15 cellular contexts compared by ENCODE assay signal in genomic region chr1:40795811-40796586, GRCh38. TPM values are rescaled to one million over a fixed set of nuclear protein-coding genes. Genes with fewer than 3 reads are reported as not detected.
DNase-seq lines count a peak whose midpoint lies in the region; ATAC-seq and TF ChIP-seq lines count a peak whose summit lies in the region.
"Had no signal": no experiment of that assay in that cellular context is flagged by ENCODE, and none has a peak within 500 bp of the region (broad histone marks: within the 10 kb centered on the region; RNA-seq: fewer than 3 reads in every experiment).

No MANE protein-coding gene starts in this region.

- no peaks in the 10 kb centered on the region for H3K27me3 Mint-ChIP-seq in activated CD4-positive, alpha-beta T cell treated with anti-CD3 and anti-CD28 coated beads for 36 hours

- H3K79me1 ChIP-seq in IMR-90 (ENCODE audit: low read depth in 1 of 2, low read length in 2 of 2) = no peaks in the 10 kb centered on the region

- no TSS peak for BruUV-seq in IMR-90 (replicated peaks; lab: Mats Ljungman, UMichigan)

- peak overlapping the region; percentile 34 for H3K27ac Mint-ChIP-seq in activated CD4-positive, alpha-beta T cell treated with anti-CD3 and anti-CD28 coated beads for 36 hours

- no peak overlapping the region for H3K56ac ChIP-seq in IMR-90 (ENCODE audit: extremely low read depth, insufficient read depth, low read length)

- H3K4me2 ChIP-seq in IMR-90 (ENCODE audit: low read depth, low read length) = no peak overlapping the region

- no peak overlapping the region for H3K14ac ChIP-seq in IMR-90 (replicated peaks; ENCODE audit: low read depth, low read length)

- intact Hi-C loops in activated CD4-positive, alpha-beta T cell treated with anti-CD3 and anti-CD28 coated beads for 36 hours (cut with DNase I, micrococcal nuclease) = no loop called here
- intact Hi-C loops in IMR-90 (cut with micrococcal nuclease) (no loop called here), ascending aorta (cut with DNase I) (loop anchor here (10.0 kb wide), 1 partner anchor 699 kb away; no protein-coding TSS in a partner anchor)

- no peaks in the 10 kb centered on the region for H4K20me1 ChIP-seq in IMR-90 (ENCODE audit: insufficient read depth, low read length)

- H4K5ac ChIP-seq in IMR-90 (ENCODE audit: low read depth, low read length) = no peak overlapping the region

- H3K4me3 Mint-ChIP-seq in activated CD4-positive, alpha-beta T cell treated with anti-CD3 and anti-CD28 coated beads for 36 hours = peak overlapping the region; percentile 43

- no peak overlapping the region for H2AK9ac ChIP-seq in IMR-90 (replicated peaks; ENCODE audit: low read depth, low read length, poor library complexity)

- no peak overlapping the region for H2BK15ac ChIP-seq in IMR-90 (ENCODE audit: low read depth, low read length)

- H3K9me3 ChIP-seq in IMR-90 (ENCODE audit: control insufficient read depth, insufficient read depth, low read length) (no peaks in the 10 kb centered on the region), ascending aorta (no peaks in the 10 kb centered on the region), skeletal muscle tissue (ENCODE audit: control insufficient read depth in 3 of 3, low read length in 3 of 3) (no peaks in the 10 kb centered on the region)
- H3K9me3 ChIP-seq: heart right ventricle, SJSA1, upper lobe of right lung had no signal

- peaks cover 3% of the 10 kb centered on the region; the same call in 1 of the 2 replicates for H3K4me1 ChIP-seq in IMR-90 (ENCODE audit: control insufficient read depth, insufficient read depth, low read length)
- peaks cover 22 to 43% of the 10 kb centered on the region in 2 donors for H3K4me1 ChIP-seq in ascending aorta
- H3K4me1 ChIP-seq in skeletal muscle tissue (ENCODE audit: control insufficient read depth in 3 of 3, insufficient read depth in 3 of 3, low read length in 3 of 3) = peaks cover 48 to 73% (median 52%) of the 10 kb centered on the region in 3 donors
- H3K4me1 ChIP-seq: SJSA1, upper lobe of right lung had no signal

- no peaks in the 10 kb centered on the region for H3K36me3 ChIP-seq in IMR-90 (ENCODE audit: control insufficient read depth, insufficient read depth, low read length)
- no peaks in the 10 kb centered on the region for H3K36me3 ChIP-seq in ascending aorta
- no peaks in the 10 kb centered on the region for H3K36me3 ChIP-seq in skeletal muscle tissue (ENCODE audit: control insufficient read depth in 3 of 3, insufficient read depth in 3 of 3, low read length in 3 of 3)
- H3K36me3 ChIP-seq: heart right ventricle, SJSA1, upper lobe of right lung had no signal

- no peak overlapping the region for H2BK120ac ChIP-seq in IMR-90 (ENCODE audit: low read depth, low read length)

- H3K4me1 Mint-ChIP-seq in activated CD4-positive, alpha-beta T cell treated with anti-CD3 and anti-CD28 coated beads for 36 hours = peaks cover 36% of the 10 kb centered on the region

- POLR2A ChIA-PET in activated CD4-positive, alpha-beta T cell treated with anti-CD3 and anti-CD28 coated beads for 36 hours (lab: Charles Lee) = no interaction called here
- POLR2A ChIA-PET in IMR-90 (lab: Charles Lee; ENCODE audit: unreplicated experiment) = no interaction called here

- TF ChIP-seq POLR2A in IMR-90 (IDR thresholded peaks at IDR 0.05; ENCODE audit: low read depth, low read length) = no peak

- no peak overlapping the region for H4K91ac ChIP-seq in IMR-90 (ENCODE audit: insufficient read depth, low read depth, low read length)

- DNase-seq in activated CD4-positive, alpha-beta T cell treated with anti-CD3 and anti-CD28 coated beads for 36 hours = no peak
- DNase-seq in activated CD4-positive, alpha-beta T cell treated with anti-CD3 and anti-CD28 coated beads, Interleukin-2, amount 50 U/mL, for 48 hours = no peak
- DNase-seq in IMR-90 = no peak
- no peak for DNase-seq in ascending aorta (ENCODE audit: low spot score in 2 of 2)
- no peak for DNase-seq in superior temporal gyrus (ENCODE audit: extremely low spot score)
- no peak for DNase-seq in substantia nigra (lab: John Stamatoyannopoulos, UW)
- DNase-seq: activated effector memory CD4-positive, alpha-beta T cell treated with anti-CD3 and anti-CD28 coated beads, Interleukin-2, amount 50 U/mL, for 16 hours; cerebellar nuclear complex; left colon; NCI-H2029 treated with DMSO at 0.1 percent for 48 hours; upper lobe of right lung had no signal

- no peak overlapping the region for H4K8ac ChIP-seq in IMR-90 (ENCODE audit: low read depth in 2 of 2, low read length in 2 of 2)

- H3K27ac ChIP-seq in IMR-90 (ENCODE audit: insufficient read depth, low read length) (no peak overlapping the region), ascending aorta (peak overlapping the region; percentile 55 to 63), skeletal muscle tissue (ENCODE audit: low read depth, low read length) (peak overlapping the region; percentile 41), substantia nigra (ENCODE audit: low read depth, low read length, poor library complexity, severe bottlenecking) (no peak overlapping the region)
- H3K27ac ChIP-seq: SJSA1, upper lobe of right lung had no signal

- no peaks in the 10 kb centered on the region for H3K9me1 ChIP-seq in IMR-90 (ENCODE audit: insufficient read depth, low read length)

- in situ Hi-C loops in IMR-90 (cut with MboI; ENCODE audit: low sequenced_read_pairs) = no loop called here

- H3K9ac ChIP-seq in IMR-90 (ENCODE audit: low read depth, low read length) (no peak overlapping the region), skeletal muscle tissue (ENCODE audit: low read depth in 1 of 3, low read length in 3 of 3) (peak overlapping the region in 1 of 3 donors; percentile 50)

- CTCF ChIA-PET in activated CD4-positive, alpha-beta T cell treated with anti-CD3 and anti-CD28 coated beads for 36 hours (lab: Charles Lee) = interaction anchor here (0.8 to 3.0 kb wide), 4 partner anchors 11 to 170 kb away, joined by 3 to 21 read pairs (median 3); no protein-coding TSS in a partner anchor
- CTCF ChIA-PET in IMR-90 (lab: Yijun Ruan, JAX) = no interaction called here

- ATAC-seq in activated CD4-positive, alpha-beta T cell treated with anti-CD3 and anti-CD28 coated beads for 36 hours = peak; percentile 65
- no peak for ATAC-seq in IMR-90 (ENCODE audit: low read depth)
- ATAC-seq in HG03280 (IDR thresholded peaks at IDR 0.05; ENCODE audit: unreplicated experiment) = no peak
- ATAC-seq: left colon, upper lobe of right lung had no signal

- no peak overlapping the region for H2AK5ac ChIP-seq in IMR-90 (ENCODE audit: low read depth, low read length)

- no peak overlapping the region for H3K23ac ChIP-seq in IMR-90 (ENCODE audit: low read depth, low read length)

- H3K4me3 ChIP-seq in IMR-90 (ENCODE audit: insufficient read depth, low read depth, low read length) (no peak overlapping the region), ascending aorta (no peak overlapping the region), skeletal muscle tissue (ENCODE audit: low read length in 3 of 3) (peak overlapping the region in 1 of 3 donors; percentile 29)
- H3K4me3 ChIP-seq: heart right ventricle, SJSA1, upper lobe of right lung had no signal

- no peak overlapping the region for H3K18ac ChIP-seq in IMR-90 (ENCODE audit: low read depth, low read length)

- H3K36me3 Mint-ChIP-seq in activated CD4-positive, alpha-beta T cell treated with anti-CD3 and anti-CD28 coated beads for 36 hours (ENCODE audit: low read depth) = no peaks in the 10 kb centered on the region

- peaks cover 47% of the 10 kb centered on the region for H3K27me3 ChIP-seq in IMR-90 (ENCODE audit: control insufficient read depth, insufficient read depth, low read length)
- no peaks in the 10 kb centered on the region for H3K27me3 ChIP-seq in ascending aorta
- H3K27me3 ChIP-seq in skeletal muscle tissue (ENCODE audit: control insufficient read depth in 3 of 3, insufficient read depth in 3 of 3, low read length in 3 of 3) = no peaks in the 10 kb centered on the region
- H3K27me3 ChIP-seq: heart right ventricle, upper lobe of right lung had no signal

- no peak overlapping the region for H2BK5ac ChIP-seq in IMR-90 (ENCODE audit: low read depth, low read length, poor library complexity, severe bottlenecking)

- dilution Hi-C loops in IMR-90 (cut with HindIII; ENCODE audit: low sequenced_read_pairs, unreplicated experiment) = no loop called here

- WGBS in IMR-90 (ENCODE audit: extremely low coverage in 2 of 2, insufficient read length in 1 of 2), 2 experiments = 22% methylated on average over 1 of the region's 13 CpGs; no CpG with 5 or more reads in 1 of the 2 experiments

- H2AFZ ChIP-seq in IMR-90 (replicated peaks; ENCODE audit: low read length, poor library complexity) = peak overlapping the region; percentile 51

- TF ChIP-seq CTCF in IMR-90 (conservative IDR thresholded peaks at IDR 0.05; ENCODE audit: low read depth, low read length) (no peak), ascending aorta (IDR thresholded peaks at IDR 0.05) (no peak)

- H3K9me3 Mint-ChIP-seq in activated CD4-positive, alpha-beta T cell treated with anti-CD3 and anti-CD28 coated beads for 36 hours (ENCODE audit: low read depth) = no peaks in the 10 kb centered on the region

- H2BK20ac ChIP-seq in IMR-90 (ENCODE audit: low read depth, low read length) = no peak overlapping the region

- no peak for TF ChIP-seq RAD21 in IMR-90 (IDR thresholded peaks at IDR 0.05; ENCODE audit: low read length)

- H3K4ac ChIP-seq in IMR-90 (ENCODE audit: low read depth, low read length) = no peak overlapping the region

TF ChIP-seq in IMR-90, 13 proteins besides CTCF, POLR2A, EP300 and RAD21:
- TF ChIP-seq FOS (IDR thresholded peaks at IDR 0.05; ENCODE audit: low read depth, low read length) (no peak), CEBPB (IDR thresholded peaks at IDR 0.05; ENCODE audit: low read depth, low read length) (no peak), CHD1 (IDR thresholded peaks at IDR 0.05; ENCODE audit: low read depth, low read length) (no peak), MAZ (IDR thresholded peaks at IDR 0.05; ENCODE audit: borderline replicate concordance, low read depth, low read length) (no peak), MXI1 (IDR thresholded peaks at IDR 0.05; ENCODE audit: borderline replicate concordance, low read depth, low read length) (no peak), USF2 (IDR thresholded peaks at IDR 0.05; ENCODE audit: low read depth, low read length) (no peak)

RNA-seq across cellular contexts. Expression of gene KCNQ4, which starts 12.4 kb away (rescaled TPM):
- total RNA-seq in activated CD4-positive, alpha-beta T cell treated with anti-CD3 and anti-CD28 coated beads for 36 hours = under 1 TPM; 0.43 to 0.58 TPM
- total RNA-seq in IMR-90 (2012; rRNA removed) (not detected in 2 replicates), ascending aorta (14.5 TPM), skeletal muscle tissue (4.2 TPM)
- 0.07 and 0.09 TPM in 2 replicates for polyA plus RNA-seq in IMR-90 (2012; rRNA removed)
- polyA plus RNA-seq in IMR-90 (2012; cell fraction: cytosol; rRNA removed) = 0.01 and 0.04 TPM in 2 replicates
- polyA plus RNA-seq in IMR-90 (2012; cell fraction: nucleus; rRNA removed; ENCODE audit: low replicate concordance) = 0.33 and 0.48 TPM in 2 replicates

Comparison
In these comparisons a context has a peak if more than half of its experiments do, and no peak if none do; other contexts are left out.
1. H3K27ac ChIP-seq: peak in ascending aorta (2 of 2) and skeletal muscle tissue (single experiment); none in IMR-90 (single experiment) and substantia nigra (single experiment).